19 cellular contexts compared by ENCODE assay signal in the genomic region with DNA sequence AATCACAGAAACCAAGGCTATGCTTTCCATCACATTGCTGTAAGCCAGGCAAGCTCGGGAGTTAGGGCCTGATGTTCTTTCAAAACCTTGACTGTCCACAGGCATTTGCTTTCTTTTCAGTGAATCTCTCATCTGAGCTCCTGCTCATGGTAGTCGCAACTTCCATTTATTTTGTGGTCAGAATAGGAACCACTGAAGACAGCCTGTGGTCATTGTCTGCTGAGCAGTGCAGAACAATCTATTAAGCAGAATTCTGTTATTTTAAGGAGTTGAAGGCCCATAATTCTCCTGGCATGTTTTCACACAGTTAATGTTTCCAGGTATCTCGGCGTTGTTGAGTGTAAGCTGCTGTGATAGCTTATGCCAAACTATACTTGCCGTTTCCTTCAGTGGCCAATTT.
DNase-seq lines count a peak whose midpoint lies in the region; ATAC-seq and TF ChIP-seq lines count a peak whose summit lies in the region.
"Had no signal": no experiment of that assay in that cellular context is flagged by ENCODE, and none has a peak within 500 bp of the region (broad histone marks: within the 10 kb centered on the region; RNA-seq: fewer than 3 reads in every experiment).

No MANE protein-coding gene starts in this region.

- H3K27ac ChIP-seq in muscle layer of duodenum (ENCODE audit: low read length) (peak overlapping the region; percentile 44), smooth muscle cell (ENCODE audit: low read depth) (peak overlapping the region; percentile 4), neural progenitor cell (no peak overlapping the region)
- H3K27ac ChIP-seq: A549 had no signal

- DNase-seq in M059J (ENCODE audit: low read depth) = peak; percentile 18
- no peak for DNase-seq in chondrocyte (ENCODE audit: low spot score)
- DNase-seq in smooth muscle cell (lab: John Stamatoyannopoulos, UW; ENCODE audit: unreplicated experiment) = no peak
- DNase-seq in SIG-M5 (lab: John Stamatoyannopoulos, UW) = no peak
- DNase-seq in neural progenitor cell (ENCODE audit: low spot score) = no peak
- DNase-seq in immature natural killer cell = no peak
- DNase-seq: C1 segment of cervical spinal cord; CD8-positive, alpha-beta memory T cell; DMS53; GOT3; NCI-H1105 treated with DMSO at 0.1 percent for 48 hours; NCI-H1694; NCI-H2081 treated with DMSO at 0.1 percent for 48 hours; NCI-H748 treated with DMSO at 0.1 percent for 48 hours; SHP77 treated with DMSO at 0.1 percent for 48 hours had no signal

- H3K27me3 ChIP-seq in muscle layer of duodenum (ENCODE audit: low read depth, low read length) (no peaks in the 10 kb centered on the region), smooth muscle cell (ENCODE audit: low read depth) (no peaks in the 10 kb centered on the region), neural progenitor cell (no peaks in the 10 kb centered on the region)

- ATAC-seq in HG03469 (IDR thresholded peaks at IDR 0.05; ENCODE audit: unreplicated experiment) = no peak
- ATAC-seq: A549, HCT116 had no signal

- H3K4me2 ChIP-seq in smooth muscle cell (no peak overlapping the region), neural progenitor cell (no peak overlapping the region)
- H3K4me2 ChIP-seq: A549 had no signal

- H3K79me2 ChIP-seq in smooth muscle cell (ENCODE audit: low read depth) (no peaks in the 10 kb centered on the region), neural progenitor cell (ENCODE audit: low read depth) (no peaks in the 10 kb centered on the region)

- H3K4me3 Mint-ChIP-seq in chondrocyte (ENCODE audit: unreplicated experiment) = no peak overlapping the region
- H3K4me3 Mint-ChIP-seq in neural progenitor cell = no peak overlapping the region
- H3K4me3 Mint-ChIP-seq in immature natural killer cell = no peak overlapping the region
- H3K4me3 Mint-ChIP-seq: CD8-positive, alpha-beta memory T cell had no signal

- 76% methylated on average over 5 of the region's 5 CpGs for WGBS in smooth muscle cell (ENCODE audit: low lambda C conversion rate)

- H3K4me3 ChIP-seq in muscle layer of duodenum (ENCODE audit: low read depth in 1 of 2, low read length in 2 of 2) = no peak overlapping the region
- H3K4me3 ChIP-seq in smooth muscle cell = no peak overlapping the region
- no peak overlapping the region for H3K4me3 ChIP-seq in neural progenitor cell
- H3K4me3 ChIP-seq: A549 had no signal

- H3K4me1 Mint-ChIP-seq in chondrocyte (ENCODE audit: low read depth) (peaks cover 13% of the 10 kb centered on the region), neural progenitor cell (peaks cover 4% of the 10 kb centered on the region), immature natural killer cell (no peaks in the 10 kb centered on the region)
- H3K4me1 Mint-ChIP-seq: CD8-positive, alpha-beta memory T cell had no signal

- H3K9ac ChIP-seq in smooth muscle cell (ENCODE audit: low read depth) = no peak overlapping the region
- no peak overlapping the region for H3K9ac ChIP-seq in neural progenitor cell

- no peaks in the 10 kb centered on the region for H3K4me1 ChIP-seq in muscle layer of duodenum (ENCODE audit: control insufficient read depth in 1 of 2, insufficient read depth in 2 of 2, low read length in 2 of 2)
- no peaks in the 10 kb centered on the region for H3K4me1 ChIP-seq in smooth muscle cell (ENCODE audit: low read depth)
- no peaks in the 10 kb centered on the region for H3K4me1 ChIP-seq in neural progenitor cell
- H3K4me1 ChIP-seq: A549 had no signal

- no peaks in the 10 kb centered on the region for H3K36me3 ChIP-seq in muscle layer of duodenum (ENCODE audit: control insufficient read depth in 1 of 2, insufficient read depth in 2 of 2, low read length in 2 of 2)
- H3K36me3 ChIP-seq in smooth muscle cell (ENCODE audit: low read depth) = no peaks in the 10 kb centered on the region
- H3K36me3 ChIP-seq in neural progenitor cell = no peaks in the 10 kb centered on the region

- H3K9me3 Mint-ChIP-seq in chondrocyte (ENCODE audit: low read depth) (no peaks in the 10 kb centered on the region), neural progenitor cell (no peaks in the 10 kb centered on the region), immature natural killer cell (no peaks in the 10 kb centered on the region)
- H3K9me3 Mint-ChIP-seq: CD8-positive, alpha-beta memory T cell had no signal

- H3F3A ChIP-seq in smooth muscle cell (ENCODE audit: low read depth) (no peaks in the 10 kb centered on the region), neural progenitor cell (ENCODE audit: low read depth) (no peaks in the 10 kb centered on the region)

- H2AFZ ChIP-seq in smooth muscle cell (ENCODE audit: low read depth) = peak overlapping the region; percentile 21
- no peak overlapping the region for H2AFZ ChIP-seq in neural progenitor cell (replicated peaks)

- H3K27ac Mint-ChIP-seq in chondrocyte (ENCODE audit: unreplicated experiment) (peak overlapping the region; percentile 54), neural progenitor cell (no peak overlapping the region), immature natural killer cell (no peak overlapping the region)
- H3K27ac Mint-ChIP-seq: CD8-positive, alpha-beta memory T cell had no signal

- H3K9me3 ChIP-seq in muscle layer of duodenum (ENCODE audit: control insufficient read depth in 1 of 2, low read length in 2 of 2) (peaks cover 0 to 9% of the 10 kb centered on the region in 2 donors), smooth muscle cell (replicated peaks; ENCODE audit: low read depth) (no peaks in the 10 kb centered on the region), neural progenitor cell (ENCODE audit: low read depth) (no peaks in the 10 kb centered on the region)

- H3K36me3 Mint-ChIP-seq in chondrocyte (ENCODE audit: low read depth) (no peaks in the 10 kb centered on the region), neural progenitor cell (no peaks in the 10 kb centered on the region), immature natural killer cell (no peaks in the 10 kb centered on the region)

- H4K20me1 ChIP-seq in smooth muscle cell (ENCODE audit: low read depth) = no peaks in the 10 kb centered on the region
- no peaks in the 10 kb centered on the region for H4K20me1 ChIP-seq in neural progenitor cell (ENCODE audit: low read depth)

- H3K27me3 Mint-ChIP-seq in chondrocyte (ENCODE audit: low read depth) = no peaks in the 10 kb centered on the region
- no peaks in the 10 kb centered on the region for H3K27me3 Mint-ChIP-seq in neural progenitor cell (ENCODE audit: insufficient read depth, low read depth)
- peaks cover 0 to 6% (median 0%) of the 10 kb centered on the region in 3 donors for H3K27me3 Mint-ChIP-seq in immature natural killer cell (ENCODE audit: low read depth in 3 of 3)
- H3K27me3 Mint-ChIP-seq: CD8-positive, alpha-beta memory T cell had no signal

- TF ChIP-seq CTCF in chondrocyte (IDR thresholded peaks at IDR 0.05) (no peak), smooth muscle cell (IDR thresholded peaks at IDR 0.05; ENCODE audit: borderline replicate concordance, insufficient read depth, poor library complexity, severe bottlenecking) (no peak), neural progenitor cell (IDR thresholded peaks at IDR 0.05) (no peak)
